8 cellular contexts compared by ENCODE assay signal in the genomic region with DNA sequence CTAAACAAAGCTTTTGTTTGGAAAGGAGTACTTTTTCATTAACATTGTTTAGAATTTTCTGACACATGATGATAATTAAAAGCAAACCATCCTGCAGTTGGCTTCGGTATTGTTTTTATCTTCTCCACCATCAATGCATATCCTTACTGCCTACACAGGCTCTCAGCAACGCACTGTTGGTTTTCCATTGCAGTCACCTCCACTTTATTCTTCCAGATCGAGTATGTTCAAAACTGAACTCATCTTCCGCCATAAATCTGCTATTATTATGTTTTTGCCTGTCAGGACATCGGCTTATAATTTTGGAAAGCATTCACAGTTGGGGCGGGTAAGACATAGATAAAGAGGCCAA. TPM values are rescaled to one million over a fixed set of nuclear protein-coding genes. Genes with fewer than 3 reads are reported as not detected.
A peak's percentile ranks its signal among the peaks of the same experiment; 100 is the strongest.
DNase-seq lines count a peak whose midpoint lies in the region; TF ChIP-seq lines count a peak whose summit lies in the region.

No MANE protein-coding gene starts in this region.

- no peak for TF ChIP-seq RAD21 in SK-N-SH (IDR thresholded peaks at IDR 0.05; ENCODE audit: low read length)

- H3K4me2 ChIP-seq in SK-N-SH, result peak overlapping the region; percentile 79

- H3K9ac ChIP-seq in SK-N-SH, result peak overlapping the region; percentile 71
- H3K9ac ChIP-seq in skeletal muscle tissue (ENCODE audit: low read depth in 1 of 3, low read length in 3 of 3), result peak overlapping the region; percentile 86 to 97 (median 95)

- peaks cover 37% of the 10 kb centered on the region for H4K20me1 ChIP-seq in SK-N-SH (ENCODE audit: insufficient read depth)

- H3K4me1 ChIP-seq in SK-N-SH (ENCODE audit: control insufficient read depth in 1 of 2, insufficient read depth in 2 of 2, low read depth in 1 of 2, low read length in 1 of 2) (peaks cover 0 to 5% of the 10 kb centered on the region in 2 experiments; a peak in 2 of 4 replicates), skeletal muscle tissue (ENCODE audit: control insufficient read depth in 3 of 3, insufficient read depth in 3 of 3, low read length in 3 of 3) (peaks cover 13 to 16% (median 15%) of the 10 kb centered on the region in 3 donors)

- POLR2A ChIA-PET in SK-N-SH (lab: Yijun Ruan, JAX), result interaction anchor here (0.8 to 2.0 kb wide), 7 partner anchors 21 to 155 kb away, joined by 3 to 18 read pairs (median 3); partner anchors contain the start of genes CEP19, NCBP2, PAK2 and PIGX

- H2AFZ ChIP-seq in SK-N-SH (ENCODE audit: low read depth), result peak overlapping the region; percentile 95

- CTCF ChIA-PET in SK-N-SH (lab: Yijun Ruan, JAX), result interaction anchor here (1.1 kb wide), 1 partner anchor 19 kb away, joined by 5 read pairs; no protein-coding TSS in a partner anchor

- H3K79me2 ChIP-seq in SK-N-SH (ENCODE audit: insufficient read depth), result peaks cover 44% of the 10 kb centered on the region

- H3K4me3 ChIP-seq in SK-N-SH (ENCODE audit: low read depth in 2 of 2, low read length in 1 of 2) (peak overlapping the region; percentile 72 to 89), fibroblast of the aortic adventitia (ENCODE audit: low read depth, low read length) (peak overlapping the region; percentile 71), skeletal muscle tissue (ENCODE audit: low read length in 3 of 3) (peak overlapping the region; percentile 87 to 95 (median 93))

- H3K9me3 ChIP-seq in SK-N-SH (no peaks in the 10 kb centered on the region), skeletal muscle tissue (ENCODE audit: control insufficient read depth in 3 of 3, low read length in 3 of 3) (no peaks in the 10 kb centered on the region)

- no peaks in the 10 kb centered on the region for H3K9me2 ChIP-seq in SK-N-SH

- H3K27ac ChIP-seq in SK-N-SH (ENCODE audit: low read depth in 2 of 2, low read length in 1 of 2) (peak overlapping the region; percentile 83 to 91), skeletal muscle tissue (ENCODE audit: low read depth, low read length) (peak overlapping the region; percentile 83)

- peak; percentile 58 for DNase-seq in DMS53 (lab: John Stamatoyannopoulos, UW)
- no peak for DNase-seq in DMS53 treated with DMSO at 0.1 percent for 48 hours (lab: John Stamatoyannopoulos, UW; ENCODE audit: unreplicated experiment)
- DNase-seq in SK-N-SH, result no peak
- DNase-seq in fibroblast of the aortic adventitia (ENCODE audit: low read depth), result no peak
- DNase-seq in HCEC 1CT, result no peak
- no peak for DNase-seq in Ammon's horn (ENCODE audit: low spot score)
- DNase-seq in activated CD4-positive, CD25-positive, alpha-beta regulatory T cell treated with anti-CD3 and anti-CD28 coated beads, Interleukin-2, amount 50 U/mL, for 72 hours, result no peak

- H3K27me3 ChIP-seq in SK-N-SH (ENCODE audit: insufficient read depth), result no peaks in the 10 kb centered on the region
- H3K27me3 ChIP-seq in skeletal muscle tissue (ENCODE audit: control insufficient read depth in 3 of 3, insufficient read depth in 3 of 3, low read length in 3 of 3), result no peaks in the 10 kb centered on the region

- WGBS in SK-N-SH (ENCODE audit: low lambda C conversion rate), result 12% methylated on average over 6 of the region's 6 CpGs

- TF ChIP-seq CTCF in SK-N-SH (IDR thresholded peaks at IDR 0.05), result no peak
- no peak for TF ChIP-seq CTCF in fibroblast of the aortic adventitia (IDR thresholded peaks at IDR 0.05; ENCODE audit: insufficient read depth, low read length)

- H3K36me3 ChIP-seq in SK-N-SH (replicated peaks in 1 of 2; ENCODE audit: control insufficient read depth in 1 of 2, insufficient read depth in 2 of 2, low read length in 1 of 2), result peaks cover 0 to 13% of the 10 kb centered on the region in 2 experiments
- peaks cover 0 to 3% (median 0%) of the 10 kb centered on the region in 3 donors for H3K36me3 ChIP-seq in skeletal muscle tissue (ENCODE audit: control insufficient read depth in 3 of 3, insufficient read depth in 3 of 3, low read length in 3 of 3)

- TF ChIP-seq EP300 in SK-N-SH (IDR thresholded peaks at IDR 0.05; ENCODE audit: borderline replicate concordance in 1 of 2, low read depth in 1 of 2, low read length in 1 of 2), result no peak

- peaks cover 9% of the 10 kb centered on the region for H3F3A ChIP-seq in SK-N-SH (replicated peaks; ENCODE audit: insufficient read depth)

TF ChIP-seq in SK-N-SH, 30 proteins besides CTCF, POLR2A, EP300 and RAD21:
- no peak for TF ChIP-seq PBX3 (IDR thresholded peaks at IDR 0.05)
- TF ChIP-seq GATA2 (CRISPR knock-in tag; IDR thresholded peaks at IDR 0.05), result peak; percentile 55
- no peak for TF ChIP-seq SMC3 (IDR thresholded peaks at IDR 0.05; ENCODE audit: low read depth, low read length)
- TF ChIP-seq USF2 (IDR thresholded peaks at IDR 0.05; ENCODE audit: borderline replicate concordance, low read depth, low read length), result no peak
- no peak for TF ChIP-seq TCF12 (IDR thresholded peaks at IDR 0.05)
- TF ChIP-seq FOSL2 (IDR thresholded peaks at IDR 0.05; ENCODE audit: borderline replicate concordance, low read depth), result no peak
- no peak for TF ChIP-seq JUND (IDR thresholded peaks at IDR 0.05)
- TF ChIP-seq TAF1 (IDR thresholded peaks at IDR 0.05; ENCODE audit: borderline replicate concordance, low read depth, low read length), result no peak

RNA-seq across cellular contexts. Expression of gene SENP5, which starts 0.6 kb away (rescaled TPM):
- polyA plus RNA-seq in SK-N-SH (2012; rRNA removed), result 7.5 and 11.8 TPM in 2 replicates
- polyA plus RNA-seq in SK-N-SH (2012; cell fraction: cytosol; rRNA removed), result 7.5 and 8.4 TPM in 2 replicates
- polyA plus RNA-seq in SK-N-SH (2012; cell fraction: nucleus; rRNA removed), result 9.9 and 21.1 TPM in 2 replicates
- total RNA-seq in fibroblast of the aortic adventitia (ENCODE audit: low replicate concordance) (28.2 and 38.1 TPM in 2 replicates), skeletal muscle tissue (34.4 TPM)
